18 cellular contexts compared by ENCODE assay signal in genomic region chr2:27376151-27376865, GRCh38. TPM values are rescaled to one million over a fixed set of nuclear protein-coding genes. Genes with fewer than 3 reads are reported as not detected.
DNase-seq lines count a peak whose midpoint lies in the region; ATAC-seq lines count a peak whose summit lies in the region.
"Had no signal": no experiment of that assay in that cellular context is flagged by ENCODE, and none has a peak within 500 bp of the region (broad histone marks: within the 10 kb centered on the region; RNA-seq: fewer than 3 reads in every experiment).

No MANE protein-coding gene starts in this region.

- intact Hi-C loops in activated naive CD4-positive, alpha-beta T cell treated with anti-CD3 and anti-CD28 coated beads for 36 hours (cut with micrococcal nuclease), result no loop called here

- ATAC-seq in effector memory CD8-positive, alpha-beta T cell (replicated peaks), result no peak
- no peak for ATAC-seq in stimulated activated naive B cell treated with anti-CD40 and anti-IgM and Interleukin-4, amounts not matched to agents 10 μg/mL and 1 μg/mL and 100 μg/mL, for 72 hours (replicated peaks)
- ATAC-seq in HG03439 (IDR thresholded peaks at IDR 0.05; ENCODE audit: unreplicated experiment), result no peak
- ATAC-seq: A549; activated CD8-positive, alpha-beta memory T cell treated with anti-CD3 and anti-CD28 coated beads, Interleukin-2, amount 10 ng/mL, durations not matched to agents 7 days and 5 days; left lung had no signal

- DNase-seq in activated naive CD4-positive, alpha-beta T cell treated with anti-CD3 and anti-CD28 coated beads, Interleukin-2, amount 10 ng/mL, durations not matched to agents 7 days and 5 days, result no peak
- DNase-seq in activated naive CD4-positive, alpha-beta T cell treated with anti-CD3 and anti-CD28 coated beads for 36 hours, result no peak
- DNase-seq in effector memory CD8-positive, alpha-beta T cell, result no peak
- DNase-seq in stimulated activated naive B cell treated with anti-CD40 and anti-IgM and Interleukin-4, amounts not matched to agents 10 μg/mL and 1 μg/mL and 100 μg/mL, for 72 hours, result no peak
- DNase-seq in activated CD4-positive, alpha-beta T cell treated with anti-CD3 and anti-CD28 coated beads, Interleukin-2, amount 50 U/mL, for 1 hour, result no peak
- DNase-seq: activated CD4-positive, CD25-positive, alpha-beta regulatory T cell treated with anti-CD3 and anti-CD28 coated beads, Interleukin-2, amount 50 U/mL, for 72 hours; activated CD8-positive, alpha-beta memory T cell treated with anti-CD3 and anti-CD28 coated beads, Interleukin-2, amount 10 ng/mL, durations not matched to agents 7 days and 5 days; activated gamma-delta T cell treated with Interleukin-2 at 50 U/mL for 16 hours; amygdala; central memory CD4-positive, alpha-beta T cell; NCI-H1417; NCI-H524 treated with DMSO at 0.1 percent for 48 hours; stimulated activated naive CD4-positive, alpha-beta T cell; T1000; tibial artery had no signal

- peaks cover 59% of the 10 kb centered on the region for H3K4me1 Mint-ChIP-seq in activated naive CD4-positive, alpha-beta T cell treated with anti-CD3 and anti-CD28 coated beads, Interleukin-2, amount 10 ng/mL, durations not matched to agents 7 days and 5 days
- peaks cover 35% of the 10 kb centered on the region for H3K4me1 Mint-ChIP-seq in activated naive CD4-positive, alpha-beta T cell treated with anti-CD3 and anti-CD28 coated beads for 36 hours (ENCODE audit: low read depth)
- H3K4me1 Mint-ChIP-seq in effector memory CD8-positive, alpha-beta T cell (ENCODE audit: low read depth in 2 of 2), result peaks cover 37 to 39% of the 10 kb centered on the region in 2 donors
- peaks cover 59 to 80% of the 10 kb centered on the region in 2 donors for H3K4me1 Mint-ChIP-seq in stimulated activated naive B cell treated with anti-CD40 and anti-IgM and Interleukin-4, amounts not matched to agents 10 μg/mL and 1 μg/mL and 100 μg/mL, for 72 hours

- no peaks in the 10 kb centered on the region for H3K9me3 Mint-ChIP-seq in activated naive CD4-positive, alpha-beta T cell treated with anti-CD3 and anti-CD28 coated beads, Interleukin-2, amount 10 ng/mL, durations not matched to agents 7 days and 5 days
- H3K9me3 Mint-ChIP-seq in activated naive CD4-positive, alpha-beta T cell treated with anti-CD3 and anti-CD28 coated beads for 36 hours, result no peaks in the 10 kb centered on the region
- no peaks in the 10 kb centered on the region for H3K9me3 Mint-ChIP-seq in effector memory CD8-positive, alpha-beta T cell
- H3K9me3 Mint-ChIP-seq in stimulated activated naive B cell treated with anti-CD40 and anti-IgM and Interleukin-4, amounts not matched to agents 10 μg/mL and 1 μg/mL and 100 μg/mL, for 72 hours, result peaks cover 0 to 3% of the 10 kb centered on the region in 2 donors

- CTCF ChIA-PET in activated naive CD4-positive, alpha-beta T cell treated with anti-CD3 and anti-CD28 coated beads, Interleukin-2, amount 10 ng/mL, durations not matched to agents 7 days and 5 days (lab: Charles Lee), result no interaction called here
- CTCF ChIA-PET in activated naive CD4-positive, alpha-beta T cell treated with anti-CD3 and anti-CD28 coated beads for 36 hours (lab: Charles Lee), result no interaction called here

- H3K36me3 Mint-ChIP-seq in activated naive CD4-positive, alpha-beta T cell treated with anti-CD3 and anti-CD28 coated beads, Interleukin-2, amount 10 ng/mL, durations not matched to agents 7 days and 5 days, result peaks cover 57% of the 10 kb centered on the region
- peaks cover 23% of the 10 kb centered on the region for H3K36me3 Mint-ChIP-seq in activated naive CD4-positive, alpha-beta T cell treated with anti-CD3 and anti-CD28 coated beads for 36 hours (ENCODE audit: low read depth)
- H3K36me3 Mint-ChIP-seq in effector memory CD8-positive, alpha-beta T cell (ENCODE audit: insufficient read depth), result peaks cover 73% of the 10 kb centered on the region
- peaks cover 62 to 85% of the 10 kb centered on the region in 2 donors for H3K36me3 Mint-ChIP-seq in stimulated activated naive B cell treated with anti-CD40 and anti-IgM and Interleukin-4, amounts not matched to agents 10 μg/mL and 1 μg/mL and 100 μg/mL, for 72 hours

- peak overlapping the region; percentile 63 for H3K27ac Mint-ChIP-seq in activated naive CD4-positive, alpha-beta T cell treated with anti-CD3 and anti-CD28 coated beads, Interleukin-2, amount 10 ng/mL, durations not matched to agents 7 days and 5 days
- H3K27ac Mint-ChIP-seq in activated naive CD4-positive, alpha-beta T cell treated with anti-CD3 and anti-CD28 coated beads for 36 hours, result no peak overlapping the region
- peak overlapping the region; percentile 35 to 68 for H3K27ac Mint-ChIP-seq in effector memory CD8-positive, alpha-beta T cell
- peak overlapping the region; percentile 83 for H3K27ac Mint-ChIP-seq in stimulated activated naive B cell treated with anti-CD40 and anti-IgM and Interleukin-4, amounts not matched to agents 10 μg/mL and 1 μg/mL and 100 μg/mL, for 72 hours
- H3K27ac Mint-ChIP-seq: activated CD8-positive, alpha-beta memory T cell treated with anti-CD3 and anti-CD28 coated beads, Interleukin-2, amount 10 ng/mL, durations not matched to agents 7 days and 5 days had no signal

- no peaks in the 10 kb centered on the region for H3K27me3 Mint-ChIP-seq in activated naive CD4-positive, alpha-beta T cell treated with anti-CD3 and anti-CD28 coated beads, Interleukin-2, amount 10 ng/mL, durations not matched to agents 7 days and 5 days
- H3K27me3 Mint-ChIP-seq in activated naive CD4-positive, alpha-beta T cell treated with anti-CD3 and anti-CD28 coated beads for 36 hours (ENCODE audit: low read depth), result no peaks in the 10 kb centered on the region
- no peaks in the 10 kb centered on the region for H3K27me3 Mint-ChIP-seq in effector memory CD8-positive, alpha-beta T cell
- H3K27me3 Mint-ChIP-seq in stimulated activated naive B cell treated with anti-CD40 and anti-IgM and Interleukin-4, amounts not matched to agents 10 μg/mL and 1 μg/mL and 100 μg/mL, for 72 hours, result no peaks in the 10 kb centered on the region
- H3K27me3 Mint-ChIP-seq: activated CD8-positive, alpha-beta memory T cell treated with anti-CD3 and anti-CD28 coated beads, Interleukin-2, amount 10 ng/mL, durations not matched to agents 7 days and 5 days had no signal

- H3K4me3 Mint-ChIP-seq in activated naive CD4-positive, alpha-beta T cell treated with anti-CD3 and anti-CD28 coated beads, Interleukin-2, amount 10 ng/mL, durations not matched to agents 7 days and 5 days, result no peak overlapping the region
- H3K4me3 Mint-ChIP-seq in activated naive CD4-positive, alpha-beta T cell treated with anti-CD3 and anti-CD28 coated beads for 36 hours, result no peak overlapping the region
- H3K4me3 Mint-ChIP-seq in effector memory CD8-positive, alpha-beta T cell, result no peak overlapping the region
- H3K4me3 Mint-ChIP-seq in stimulated activated naive B cell treated with anti-CD40 and anti-IgM and Interleukin-4, amounts not matched to agents 10 μg/mL and 1 μg/mL and 100 μg/mL, for 72 hours, result peak overlapping the region in 1 of 2 donors; percentile 10
- H3K4me3 Mint-ChIP-seq: activated CD8-positive, alpha-beta memory T cell treated with anti-CD3 and anti-CD28 coated beads, Interleukin-2, amount 10 ng/mL, durations not matched to agents 7 days and 5 days had no signal

RNA-seq across cellular contexts. Expression of gene ZNF513, which starts 4.2 kb away (rescaled TPM):
- total RNA-seq in activated naive CD4-positive, alpha-beta T cell treated with anti-CD3 and anti-CD28 coated beads for 36 hours, result 1 to 10 TPM; 4.9 to 5.2 TPM

RNA-seq across cellular contexts. Expression of gene SNX17, which starts 5.9 kb away (rescaled TPM):
- total RNA-seq in activated naive CD4-positive, alpha-beta T cell treated with anti-CD3 and anti-CD28 coated beads for 36 hours, result 10 to 100 TPM; 68.5 to 75.5 TPM

RNA-seq across cellular contexts. Expression of gene EIF2B4, which starts 6.2 kb away (rescaled TPM):
- 10 to 100 TPM; 24.4 to 25.2 TPM for total RNA-seq in activated naive CD4-positive, alpha-beta T cell treated with anti-CD3 and anti-CD28 coated beads for 36 hours

RNA-seq across cellular contexts. Expression of gene GTF3C2, which starts 19.7 kb away (rescaled TPM):
- 10 to 100 TPM; 62.9 to 72.3 TPM for total RNA-seq in activated naive CD4-positive, alpha-beta T cell treated with anti-CD3 and anti-CD28 coated beads for 36 hours

RNA-seq across cellular contexts. Expression of gene PPM1G, which starts 33.1 kb away (rescaled TPM):
- total RNA-seq in activated naive CD4-positive, alpha-beta T cell treated with anti-CD3 and anti-CD28 coated beads for 36 hours, result 100 to 1,000 TPM in 1 of 2 experiments, 10 to 100 TPM in 1; 92.3 to 101 TPM
